ENCODE assay signal across 8 cellular contexts in the genomic region with DNA sequence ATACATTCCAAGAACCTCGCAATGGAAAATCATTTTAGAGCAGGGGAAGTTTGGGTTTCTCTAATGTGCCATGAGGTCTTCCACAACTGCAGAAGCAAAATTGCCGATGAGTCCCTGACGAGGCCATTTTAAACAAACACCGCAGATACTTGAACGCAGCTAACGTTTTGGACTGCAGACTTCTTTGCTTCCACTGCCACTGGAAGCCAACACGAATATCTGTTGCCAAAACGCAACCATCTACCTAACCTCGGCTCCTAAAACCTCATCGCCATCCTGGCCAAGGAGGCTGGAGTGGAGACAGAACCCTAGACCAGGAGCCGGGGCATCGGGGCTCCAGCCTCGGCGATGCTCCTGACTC. TPM values are rescaled to one million over a fixed set of nuclear protein-coding genes. Genes with fewer than 3 reads are reported as not detected.
DNase-seq lines count a peak whose midpoint lies in the region; ATAC-seq, FAIRE-seq and TF ChIP-seq lines count a peak whose summit lies in the region.

No MANE protein-coding gene starts in this region.

- dilution Hi-C loops in keratinocyte (cut with MboI; ENCODE audit: extremely low pct_ligation_motif_present, low sequenced_read_pairs): no loop called here

- peak overlapping the region; percentile 83 for H3K4me3 ChIP-seq in astrocyte of the cerebellum (ENCODE audit: low read depth, low read length)
- H3K4me3 ChIP-seq in keratinocyte (ENCODE audit: control insufficient read depth in 2 of 3, extremely low read depth in 1 of 3, insufficient read depth in 2 of 3, low read depth in 1 of 3, low read length in 3 of 3): peak overlapping the region; percentile 71 to 86 (median 85)

- H3K4me1 Mint-ChIP-seq in activated CD4-positive, alpha-beta T cell treated with anti-CD3 and anti-CD28 coated beads, Interleukin-2, amount 10 ng/mL, durations not matched to agents 7 days and 5 days: peaks cover 30% of the 10 kb centered on the region
- peaks cover 44% of the 10 kb centered on the region for H3K4me1 Mint-ChIP-seq in stimulated activated naive CD8-positive, alpha-beta T cell treated with anti-CD3 and anti-CD28 coated beads, Interleukin-15, amount 100 ng/mL, for 72 hours

- no peaks in the 10 kb centered on the region for H3K9me3 ChIP-seq in keratinocyte (ENCODE audit: control insufficient read depth, low read depth, low read length)

- DNase-seq in activated CD4-positive, alpha-beta T cell treated with anti-CD3 and anti-CD28 coated beads, Interleukin-2, amount 10 ng/mL, durations not matched to agents 7 days and 5 days: no peak
- DNase-seq in activated CD4-positive, alpha-beta T cell treated with anti-CD3 and anti-CD28 coated beads, Interleukin-2, amount 50 U/mL, for 1 hour: no peak
- DNase-seq in NAMALWA (ENCODE audit: low spot score) (peak; percentile 73), astrocyte of the cerebellum (ENCODE audit: low read depth) (no peak), keratinocyte (ENCODE audit: low read depth, low spot score) (no peak), occipital lobe (lab: John Stamatoyannopoulos, UW) (no peak)
- DNase-seq in stimulated activated naive CD8-positive, alpha-beta T cell treated with anti-CD3 and anti-CD28 coated beads, Interleukin-15, amount 100 ng/mL, for 72 hours: no peak

- H3K9me1 ChIP-seq in keratinocyte (ENCODE audit: control insufficient read depth, extremely low read depth, insufficient read depth, low read length): no peaks in the 10 kb centered on the region

- peak overlapping the region; percentile 99 for H3K27ac Mint-ChIP-seq in activated CD4-positive, alpha-beta T cell treated with anti-CD3 and anti-CD28 coated beads, Interleukin-2, amount 10 ng/mL, durations not matched to agents 7 days and 5 days
- peak overlapping the region; percentile 98 to 99 for H3K27ac Mint-ChIP-seq in stimulated activated naive CD8-positive, alpha-beta T cell treated with anti-CD3 and anti-CD28 coated beads, Interleukin-15, amount 100 ng/mL, for 72 hours

- peak overlapping the region; percentile 88 for H3K4me2 ChIP-seq in keratinocyte (ENCODE audit: control insufficient read depth, extremely low read depth, insufficient read depth, low read depth, low read length)

- no peaks in the 10 kb centered on the region for H3K9me3 Mint-ChIP-seq in activated CD4-positive, alpha-beta T cell treated with anti-CD3 and anti-CD28 coated beads, Interleukin-2, amount 10 ng/mL, durations not matched to agents 7 days and 5 days
- no peaks in the 10 kb centered on the region for H3K9me3 Mint-ChIP-seq in stimulated activated naive CD8-positive, alpha-beta T cell treated with anti-CD3 and anti-CD28 coated beads, Interleukin-15, amount 100 ng/mL, for 72 hours

- peaks cover 39% of the 10 kb centered on the region for H3K4me1 ChIP-seq in keratinocyte (ENCODE audit: control insufficient read depth, extremely low read depth, insufficient read depth, low read length)

- no peaks in the 10 kb centered on the region for H3K27me3 ChIP-seq in keratinocyte (ENCODE audit: control insufficient read depth, extremely low read depth, insufficient read depth, low read length)

- peak overlapping the region; percentile 87 for H3K9ac ChIP-seq in keratinocyte (ENCODE audit: control insufficient read depth, extremely low read depth, insufficient read depth, low read length)

- peaks cover 31% of the 10 kb centered on the region for H3K79me2 ChIP-seq in keratinocyte (ENCODE audit: control insufficient read depth, insufficient read depth, low read length)

- FAIRE-seq in keratinocyte (lab: Jason Lieb, UNC): no peak

- no peaks in the 10 kb centered on the region for H3K27me3 Mint-ChIP-seq in activated CD4-positive, alpha-beta T cell treated with anti-CD3 and anti-CD28 coated beads, Interleukin-2, amount 10 ng/mL, durations not matched to agents 7 days and 5 days
- no peaks in the 10 kb centered on the region for H3K27me3 Mint-ChIP-seq in stimulated activated naive CD8-positive, alpha-beta T cell treated with anti-CD3 and anti-CD28 coated beads, Interleukin-15, amount 100 ng/mL, for 72 hours

- no peak for TF ChIP-seq CTCF in astrocyte of the cerebellum (IDR thresholded peaks at IDR 0.05; ENCODE audit: low read depth, low read length, missing control alignments)
- TF ChIP-seq CTCF in keratinocyte (optimal IDR thresholded peaks at IDR 0.05 in 1 of 3, IDR thresholded peaks at IDR 0.05 in 1 of 3, conservative IDR thresholded peaks at IDR 0.05 in 1 of 3; ENCODE audit: extremely low read depth in 1 of 3, insufficient read depth in 2 of 3, low read length in 3 of 3): no peak

- peaks cover 2% of the 10 kb centered on the region for H3K36me3 Mint-ChIP-seq in activated CD4-positive, alpha-beta T cell treated with anti-CD3 and anti-CD28 coated beads, Interleukin-2, amount 10 ng/mL, durations not matched to agents 7 days and 5 days (ENCODE audit: low read depth)

- H3K36me3 ChIP-seq in keratinocyte (ENCODE audit: control insufficient read depth in 2 of 2, extremely low read depth in 1 of 2, insufficient read depth in 2 of 2, low read length in 2 of 2): peaks cover 0 to 3% of the 10 kb centered on the region in 2 experiments

- H4K20me1 ChIP-seq in keratinocyte (ENCODE audit: control insufficient read depth, extremely low read depth, insufficient read depth, low read length): no peaks in the 10 kb centered on the region

- POLR2A ChIA-PET in activated CD4-positive, alpha-beta T cell treated with anti-CD3 and anti-CD28 coated beads, Interleukin-2, amount 10 ng/mL, durations not matched to agents 7 days and 5 days (lab: Charles Lee): no interaction called here

- peak overlapping the region; percentile 92 for H2AFZ ChIP-seq in keratinocyte (ENCODE audit: control insufficient read depth, low read length)

- in situ Hi-C loops in astrocyte of the cerebellum (cut with HindIII; ENCODE audit: low sequenced_read_pairs): no loop called here

- ATAC-seq in stimulated activated naive CD8-positive, alpha-beta T cell treated with anti-CD3 and anti-CD28 coated beads, Interleukin-15, amount 100 ng/mL, for 72 hours: peak; percentile 4
- no peak for ATAC-seq in HG02884 (IDR thresholded peaks at IDR 0.05; ENCODE audit: unreplicated experiment)

- CTCF ChIA-PET in activated CD4-positive, alpha-beta T cell treated with anti-CD3 and anti-CD28 coated beads, Interleukin-2, amount 10 ng/mL, durations not matched to agents 7 days and 5 days (lab: Charles Lee): interaction anchor here (0.8 to 1.5 kb wide), 5 partner anchors 16 to 62 kb away, joined by 3 to 5 read pairs (median 3); no protein-coding TSS in a partner anchor

- H3K4me3 Mint-ChIP-seq in activated CD4-positive, alpha-beta T cell treated with anti-CD3 and anti-CD28 coated beads, Interleukin-2, amount 10 ng/mL, durations not matched to agents 7 days and 5 days: peak overlapping the region; percentile 95
- peak overlapping the region; percentile 87 to 99 for H3K4me3 Mint-ChIP-seq in stimulated activated naive CD8-positive, alpha-beta T cell treated with anti-CD3 and anti-CD28 coated beads, Interleukin-15, amount 100 ng/mL, for 72 hours

- peak overlapping the region; percentile 76 for H3K27ac ChIP-seq in keratinocyte (ENCODE audit: control insufficient read depth, insufficient read depth, low read length)

RNA-seq across cellular contexts. Expression of a gene that starts 0.5 kb away (rescaled TPM):
- 10 to 100 TPM; 15.5 to 17.3 TPM for total RNA-seq in activated CD4-positive, alpha-beta T cell treated with anti-CD3 and anti-CD28 coated beads, Interleukin-2, amount 10 ng/mL, durations not matched to agents 7 days and 5 days
- 19.1 to 34.6 TPM (median 22.5 TPM) in 3 replicates for polyA plus RNA-seq in keratinocyte
- polyA plus RNA-seq in keratinocyte (2011; ENCODE audit: low read depth): 5.4 TPM
- 7.9 and 9.4 TPM in 2 replicates for polyA plus RNA-seq in keratinocyte (2011; cell fraction: cytosol; rRNA removed)
- polyA plus RNA-seq in keratinocyte (2011; cell fraction: nucleus; rRNA removed): 50.6 and 63.8 TPM in 2 replicates
- polyA plus RNA-seq in keratinocyte (2012; ENCODE audit: low replicate concordance): 7.9 and 14.5 TPM in 2 replicates
- polyA minus RNA-seq in keratinocyte: 36.6 to 50.8 TPM (median 38.5 TPM) in 3 replicates
- polyA minus RNA-seq in keratinocyte (2011; cell fraction: cytosol; rRNA and poly(A)+ RNA removed): 17.1 TPM
- 26.6 and 35.0 TPM in 2 replicates for polyA minus RNA-seq in keratinocyte (2011; cell fraction: nucleus; rRNA and poly(A)+ RNA removed)
- total RNA-seq in occipital lobe: 13.6 TPM

RNA-seq across cellular contexts. Expression of a gene that starts 22.8 kb away (rescaled TPM):
- total RNA-seq in activated CD4-positive, alpha-beta T cell treated with anti-CD3 and anti-CD28 coated beads, Interleukin-2, amount 10 ng/mL, durations not matched to agents 7 days and 5 days: not detected
- not detected in 3 replicates for polyA plus RNA-seq in keratinocyte
- polyA plus RNA-seq in keratinocyte (2011; ENCODE audit: low read depth): not detected
- polyA plus RNA-seq in keratinocyte (2011; cell fraction: cytosol; rRNA removed): not detected in 2 replicates
- not detected in 2 replicates for polyA plus RNA-seq in keratinocyte (2011; cell fraction: nucleus; rRNA removed)
- polyA plus RNA-seq in keratinocyte (2012; ENCODE audit: low replicate concordance): not detected in 2 replicates
- not detected in 3 replicates for polyA minus RNA-seq in keratinocyte
- not detected for polyA minus RNA-seq in keratinocyte (2011; cell fraction: cytosol; rRNA and poly(A)+ RNA removed)
- polyA minus RNA-seq in keratinocyte (2011; cell fraction: nucleus; rRNA and poly(A)+ RNA removed): not detected in 2 replicates
- not detected for total RNA-seq in occipital lobe

RNA-seq across cellular contexts. Expression of a gene that starts 40.3 kb away (rescaled TPM):
- 10 to 100 TPM; 34.4 to 39.7 TPM for total RNA-seq in activated CD4-positive, alpha-beta T cell treated with anti-CD3 and anti-CD28 coated beads, Interleukin-2, amount 10 ng/mL, durations not matched to agents 7 days and 5 days
- 33.7 to 48.2 TPM (median 41.7 TPM) in 3 replicates for polyA plus RNA-seq in keratinocyte
- 11.2 TPM for polyA plus RNA-seq in keratinocyte (2011; ENCODE audit: low read depth)
- polyA plus RNA-seq in keratinocyte (2011; cell fraction: cytosol; rRNA removed): 29.7 and 33.8 TPM in 2 replicates
- 32.2 and 35.9 TPM in 2 replicates for polyA plus RNA-seq in keratinocyte (2011; cell fraction: nucleus; rRNA removed)
- 12.1 and 43.9 TPM in 2 replicates for polyA plus RNA-seq in keratinocyte (2012; ENCODE audit: low replicate concordance)
- polyA minus RNA-seq in keratinocyte: 27.2 to 40.4 TPM (median 35.3 TPM) in 3 replicates
- 23.6 TPM for polyA minus RNA-seq in keratinocyte (2011; cell fraction: cytosol; rRNA and poly(A)+ RNA removed)
- polyA minus RNA-seq in keratinocyte (2011; cell fraction: nucleus; rRNA and poly(A)+ RNA removed): 15.2 and 29.2 TPM in 2 replicates
- 15.1 TPM for total RNA-seq in occipital lobe
